In the genomic region with DNA sequence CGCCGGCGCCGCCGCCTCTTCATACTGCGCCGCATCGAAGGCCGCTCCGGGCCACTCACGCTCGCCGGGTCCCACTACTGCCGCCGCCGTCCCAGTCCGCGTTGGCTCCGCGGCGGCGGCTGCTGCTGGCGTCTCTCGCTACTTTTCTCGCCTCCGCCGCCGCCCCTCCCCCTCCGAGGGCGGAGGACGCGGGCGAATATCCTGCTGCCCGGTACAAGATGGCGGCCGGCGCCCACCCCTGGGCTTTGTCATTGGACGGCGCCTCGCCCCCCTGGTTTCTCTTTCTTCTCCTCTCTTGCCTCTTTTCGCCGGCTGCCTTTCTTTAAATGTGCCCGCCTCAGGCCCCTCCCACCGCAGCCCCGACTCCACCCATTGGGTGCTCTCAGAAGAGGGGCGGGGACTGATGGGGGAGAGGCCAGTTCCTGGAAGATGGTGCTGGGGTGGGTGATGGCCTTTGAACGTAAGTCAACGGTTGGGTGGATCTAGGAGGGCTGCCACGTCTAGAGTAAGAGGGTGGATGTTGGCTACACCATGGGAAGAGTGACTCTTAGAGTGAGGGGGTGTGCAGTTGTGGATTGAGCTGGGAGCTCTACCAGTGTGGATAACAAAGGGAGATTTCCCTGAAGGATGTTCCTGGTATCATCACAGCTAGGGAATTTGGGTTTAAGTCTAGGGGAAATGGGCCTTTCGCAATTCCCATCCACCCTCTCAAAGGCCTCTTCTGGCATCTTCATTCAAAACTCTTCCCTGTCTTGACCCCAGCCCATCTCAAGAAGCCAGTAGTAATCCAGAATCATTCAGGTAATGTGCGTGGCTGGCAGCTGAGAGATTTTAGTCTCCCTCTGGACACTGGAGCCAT, we compare ENCODE assay signal across 8 cellular contexts. TPM values are rescaled to one million over a fixed set of nuclear protein-coding genes. Genes with fewer than 3 reads are reported as not detected.
A peak's percentile ranks its signal among the peaks of the same experiment; 100 is the strongest.
DNase-seq lines count a peak whose midpoint lies in the region; ATAC-seq and TF ChIP-seq lines count a peak whose summit lies in the region.

A gene (minus strand): TSS at position 297 of the 859 bp plus-strand sequence. CDS start 262 bp downstream, at position 35.

- peaks cover 17% of the 10 kb centered on the region for H3K27me3 Mint-ChIP-seq in activated naive CD4-positive, alpha-beta T cell treated with anti-CD3 and anti-CD28 coated beads, Interleukin-2, amount 10 ng/mL, durations not matched to agents 7 days and 5 days

- CTCF ChIA-PET in HEK293T (lab: Yijun Ruan, JAX): no interaction called here
- CTCF ChIA-PET in activated naive CD4-positive, alpha-beta T cell treated with anti-CD3 and anti-CD28 coated beads, Interleukin-2, amount 10 ng/mL, durations not matched to agents 7 days and 5 days (lab: Charles Lee): interaction anchor here (0.6 to 5.8 kb wide), 17 partner anchors 9 to 979 kb away, joined by 3 to 101 read pairs (median 4); no protein-coding TSS in a partner anchor

- DNase-seq in GDM1 (lab: John Stamatoyannopoulos, UW): peak; percentile 87
- DNase-seq in HEK293T (ENCODE audit: extremely low spot score): peak; percentile 85
- DNase-seq in NAMALWA (ENCODE audit: low spot score): peak; percentile 99
- peak; percentile 53 for DNase-seq in SK-N-MC (ENCODE audit: low read depth, low spot score)
- DNase-seq in activated naive CD4-positive, alpha-beta T cell treated with anti-CD3 and anti-CD28 coated beads, Interleukin-2, amount 10 ng/mL, durations not matched to agents 7 days and 5 days: peak; percentile 94
- DNase-seq in globus pallidus (ENCODE audit: low spot score): peak; percentile 89
- DNase-seq in omental fat pad (ENCODE audit: low spot score): peak; percentile 89
- peak; percentile 98 for DNase-seq in testis

- peak; percentile 89 for TF ChIP-seq POLR2A in testis (IDR thresholded peaks at IDR 0.05)

- H3K36me3 ChIP-seq in SK-N-MC (ENCODE audit: insufficient read depth, low read length) (no peaks in the 10 kb centered on the region), testis (ENCODE audit: low read depth, missing control alignments) (no peaks in the 10 kb centered on the region)

- 4 to 7% methylated on average over 20 to 51 of the region's 51 CpGs for WGBS in testis, 2 donors

- peaks cover 4% of the 10 kb centered on the region for H3K36me3 Mint-ChIP-seq in activated naive CD4-positive, alpha-beta T cell treated with anti-CD3 and anti-CD28 coated beads, Interleukin-2, amount 10 ng/mL, durations not matched to agents 7 days and 5 days

- peaks cover 37% of the 10 kb centered on the region for H3K4me1 Mint-ChIP-seq in activated naive CD4-positive, alpha-beta T cell treated with anti-CD3 and anti-CD28 coated beads, Interleukin-2, amount 10 ng/mL, durations not matched to agents 7 days and 5 days

- TF ChIP-seq CTCF in omental fat pad (IDR thresholded peaks at IDR 0.05) (no peak), testis (IDR thresholded peaks at IDR 0.05) (no peak)

- intact Hi-C loops in testis (cut with DNase I; ENCODE audit: low total_unique reads): no loop called here

- H3K9me3 Mint-ChIP-seq in activated naive CD4-positive, alpha-beta T cell treated with anti-CD3 and anti-CD28 coated beads, Interleukin-2, amount 10 ng/mL, durations not matched to agents 7 days and 5 days: no peaks in the 10 kb centered on the region

- H3K27ac ChIP-seq in SK-N-MC: no peak within 1 kb of the TSS
- peak within 1 kb of the TSS; percentile 96 to 98 for H3K27ac ChIP-seq in testis

- H3K9me3 ChIP-seq in SK-N-MC (ENCODE audit: low read depth, low read length): 0 out of 2 replicates have a peak, but pooled peaks cover 4% of the 10 kb centered on the region
- H3K9me3 ChIP-seq in testis: no peaks in the 10 kb centered on the region

- H3K4me3 ChIP-seq in SK-N-MC: peak within 1 kb of the TSS; percentile 76
- H3K4me3 ChIP-seq in testis: peak within 1 kb of the TSS; percentile 88 to 96

- H3K9ac ChIP-seq in SK-N-MC (ENCODE audit: insufficient read length): peak within 1 kb of the TSS; percentile 76

- peak within 1 kb of the TSS; percentile 91 for H3K27ac Mint-ChIP-seq in activated naive CD4-positive, alpha-beta T cell treated with anti-CD3 and anti-CD28 coated beads, Interleukin-2, amount 10 ng/mL, durations not matched to agents 7 days and 5 days

- peaks cover 8% of the 10 kb centered on the region for H3K4me1 ChIP-seq in testis

- peak; percentile 96 for ATAC-seq in omental fat pad (ENCODE audit: low FRiP score)

- peak within 1 kb of the TSS; percentile 85 for H3K4me3 Mint-ChIP-seq in activated naive CD4-positive, alpha-beta T cell treated with anti-CD3 and anti-CD28 coated beads, Interleukin-2, amount 10 ng/mL, durations not matched to agents 7 days and 5 days

- H3K27me3 ChIP-seq in testis: no peaks in the 10 kb centered on the region

- POLR2A ChIA-PET in HEK293T (lab: Yijun Ruan, JAX): interaction anchor here (0.6 to 2.0 kb wide), 5 partner anchors 18 to 144 kb away, joined by 3 to 5 read pairs (median 3); no protein-coding TSS in a partner anchor

TF ChIP-seq in HEK293T, 16 proteins besides CTCF, POLR2A, EP300 and RAD21:
- no peak for TF ChIP-seq HDGF (IDR thresholded peaks at IDR 0.05; ENCODE audit: borderline replicate concordance)
- no peak for TF ChIP-seq BHLHE40 (IDR thresholded peaks at IDR 0.05; ENCODE audit: borderline replicate concordance)
- no peak for TF ChIP-seq SP1 (IDR thresholded peaks at IDR 0.05)
- no peak for TF ChIP-seq ZNF384 (IDR thresholded peaks at IDR 0.05)
- no peak for TF ChIP-seq ARNT (IDR thresholded peaks at IDR 0.05)
- TF ChIP-seq FOXK2 (IDR thresholded peaks at IDR 0.05): no peak
- no peak for TF ChIP-seq SUZ12 (IDR thresholded peaks at IDR 0.05)
- TF ChIP-seq TARDBP (IDR thresholded peaks at IDR 0.05): no peak
- TF ChIP-seq ELF4 (IDR thresholded peaks at IDR 0.05): no peak
- TF ChIP-seq, protein P1, sequence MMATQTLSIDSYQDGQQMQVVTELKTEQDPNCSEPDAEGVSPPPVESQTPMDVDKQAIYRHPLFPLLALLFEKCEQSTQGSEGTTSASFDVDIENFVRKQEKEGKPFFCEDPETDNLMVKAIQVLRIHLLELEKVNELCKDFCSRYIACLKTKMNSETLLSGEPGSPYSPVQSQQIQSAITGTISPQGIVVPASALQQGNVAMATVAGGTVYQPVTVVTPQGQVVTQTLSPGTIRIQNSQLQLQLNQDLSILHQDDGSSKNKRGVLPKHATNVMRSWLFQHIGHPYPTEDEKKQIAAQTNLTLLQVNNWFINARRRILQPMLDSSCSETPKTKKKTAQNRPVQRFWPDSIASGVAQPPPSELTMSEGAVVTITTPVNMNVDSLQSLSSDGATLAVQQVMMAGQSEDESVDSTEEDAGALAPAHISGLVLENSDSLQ (IDR thresholded peaks at IDR 0.05): no peak
- TF ChIP-seq FOXA1 (IDR thresholded peaks at IDR 0.05): no peak

RNA-seq across cellular contexts. Expression of the gene that starts here (rescaled TPM):
- total RNA-seq in omental fat pad: 100 to 1,000 TPM in 2 of 4 donors, 10 to 100 TPM in 2; 43.5 to 318 (median 153) TPM
- 10 to 100 TPM; 33.9 to 38.0 TPM for total RNA-seq in testis
- 10.0 TPM for polyA plus RNA-seq in testis (ENCODE audit: insufficient read depth, low read depth, low replicate concordance)
